Comparison of ENCODE assay signal across 7 cellular contexts in genomic region chr16:32083891-32084290, GRCh38.
DNase-seq lines count a peak whose midpoint lies in the region; ATAC-seq and TF ChIP-seq lines count a peak whose summit lies in the region.
"Not testable (repeated sequence)": the region's sequence is repeated elsewhere in the genome, so short reads cannot be mapped to it uniquely, and the experiment has no call there.

No MANE protein-coding gene starts in this region.

- peak; percentile 14 for DNase-seq in activated T-cell treated with anti-CD3 and anti-CD28 coated beads, Interleukin-2, amount 50 U/mL, for 1 hour
- DNase-seq in cardiac septum (ENCODE audit: low spot score) (peak; percentile 20), left lung (peak; percentile 12 to 37), lower lobe of right lung (peak; percentile 18), osteocyte (ENCODE audit: extremely low spot score, unreplicated experiment) (peak; percentile 65), spleen (peak; percentile 41)

- not testable (repeated sequence) for H3K4me1 ChIP-seq in left lung, lower lobe of right lung, spleen

- H3K27me3 ChIP-seq in left lung: peaks cover 6 to 33% of the 10 kb centered on the region in 2 donors
- not testable (repeated sequence) for H3K27me3 ChIP-seq in lower lobe of right lung (ENCODE audit: low read depth)
- peaks cover 0 to 34% (median 5%) of the 10 kb centered on the region in 7 donors for H3K27me3 ChIP-seq in spleen (replicated peaks in 1 of 7)

- TF ChIP-seq POLR2A in spleen (IDR thresholded peaks at IDR 0.05): not testable (repeated sequence)

- intact Hi-C loops in cardiac septum (cut with DNase I); left lung (cut with DNase I); lower lobe of right lung (cut with DNase I); spleen (cut with DNase I; ENCODE audit: low total_unique reads): not testable (repeated sequence)

- H3K4me3 Mint-ChIP-seq in osteocyte (ENCODE audit: unreplicated experiment): not testable (repeated sequence)
- peak overlapping the region; percentile 29 for H3K4me3 Mint-ChIP-seq in stimulated activated memory B cell treated with anti-CD40 and anti-IgM and Interleukin-4, amounts not matched to agents 10 μg/mL and 1 μg/mL and 100 μg/mL, for 72 hours

- 37 to 66% (median 43%) methylated on average over 6 to 15 of the region's 15 CpGs for WGBS in spleen, 5 donors

- not testable (repeated sequence) for H3K4me1 Mint-ChIP-seq in osteocyte (ENCODE audit: unreplicated experiment); stimulated activated memory B cell treated with anti-CD40 and anti-IgM and Interleukin-4, amounts not matched to agents 10 μg/mL and 1 μg/mL and 100 μg/mL, for 72 hours

- H3K9me3 ChIP-seq in left lung, lower lobe of right lung, spleen: not testable (repeated sequence)

- not testable (repeated sequence) for H3K36me3 ChIP-seq in left lung, lower lobe of right lung, spleen

- H3K27ac Mint-ChIP-seq in osteocyte (ENCODE audit: unreplicated experiment); stimulated activated memory B cell treated with anti-CD40 and anti-IgM and Interleukin-4, amounts not matched to agents 10 μg/mL and 1 μg/mL and 100 μg/mL, for 72 hours: not testable (repeated sequence)

- TF ChIP-seq CTCF in left lung (IDR thresholded peaks at IDR 0.05); lower lobe of right lung (IDR thresholded peaks at IDR 0.05); osteocyte (IDR thresholded peaks at IDR 0.05); spleen (IDR thresholded peaks at IDR 0.05 in 8 of 11, conservative IDR thresholded peaks at IDR 0.05 in 3 of 11): not testable (repeated sequence)

- H3K27ac ChIP-seq in left lung, lower lobe of right lung, spleen: not testable (repeated sequence)

- not testable (repeated sequence) for H3K9me3 Mint-ChIP-seq in osteocyte (ENCODE audit: unreplicated experiment); stimulated activated memory B cell treated with anti-CD40 and anti-IgM and Interleukin-4, amounts not matched to agents 10 μg/mL and 1 μg/mL and 100 μg/mL, for 72 hours

- H3K27me3 Mint-ChIP-seq in osteocyte (ENCODE audit: unreplicated experiment): not testable (repeated sequence)
- peaks cover 10% of the 10 kb centered on the region for H3K27me3 Mint-ChIP-seq in stimulated activated memory B cell treated with anti-CD40 and anti-IgM and Interleukin-4, amounts not matched to agents 10 μg/mL and 1 μg/mL and 100 μg/mL, for 72 hours

- not testable (repeated sequence) for H3K4me3 ChIP-seq in left lung, lower lobe of right lung, spleen

- ATAC-seq in left lung; lower lobe of right lung; stimulated activated memory B cell treated with anti-CD40 and anti-IgM and Interleukin-4, amounts not matched to agents 10 μg/mL and 1 μg/mL and 100 μg/mL, for 72 hours: not testable (repeated sequence)

- H3K36me3 Mint-ChIP-seq in osteocyte (ENCODE audit: unreplicated experiment); stimulated activated memory B cell treated with anti-CD40 and anti-IgM and Interleukin-4, amounts not matched to agents 10 μg/mL and 1 μg/mL and 100 μg/mL, for 72 hours: not testable (repeated sequence)

Comparison
In these comparisons a context has a peak if more than half of its experiments do, and no peak if none do; other contexts are left out.
1. DNase-seq: peak in every context shown above with its lines; median percentile 65 in osteocyte; 41 in spleen; 24 in left lung; 20 in cardiac septum; 18 in lower lobe of right lung; 14 in activated T-cell treated with anti-CD3 and anti-CD28 coated beads, Interleukin-2, amount 50 U/mL, for 1 hour.